8 cellular contexts compared by ENCODE assay signal in genomic region chr2:44392338-44392943, GRCh38. TPM values are rescaled to one million over a fixed set of nuclear protein-coding genes. Genes with fewer than 3 reads are reported as not detected.
DNase-seq lines count a peak whose midpoint lies in the region; ATAC-seq and TF ChIP-seq lines count a peak whose summit lies in the region.

No MANE protein-coding gene starts in this region.

- peaks cover 5 to 16% (median 11%) of the 10 kb centered on the region in 4 donors for H3K4me1 Mint-ChIP-seq in naive thymus-derived CD8-positive, alpha-beta T cell

- no peak overlapping the region for H3K4me3 Mint-ChIP-seq in naive thymus-derived CD8-positive, alpha-beta T cell

- H3K36me3 ChIP-seq in vagina: no peaks in the 10 kb centered on the region

- ATAC-seq in naive thymus-derived CD8-positive, alpha-beta T cell: no peak
- no peak for ATAC-seq in HG02588 (IDR thresholded peaks at IDR 0.05; ENCODE audit: unreplicated experiment)

- H3K27ac Mint-ChIP-seq in naive thymus-derived CD8-positive, alpha-beta T cell: no peak overlapping the region

- H3K36me3 Mint-ChIP-seq in naive thymus-derived CD8-positive, alpha-beta T cell: peaks cover 6 to 14% (median 6%) of the 10 kb centered on the region in 3 donors

- H3K4me3 ChIP-seq in WI38 (ENCODE audit: low read depth, low read length) (no peak overlapping the region), vagina (no peak overlapping the region)

- H3K9me3 Mint-ChIP-seq in naive thymus-derived CD8-positive, alpha-beta T cell: peaks cover 0 to 8% (median 0%) of the 10 kb centered on the region in 9 donors

- no peaks in the 10 kb centered on the region for H3K27me3 Mint-ChIP-seq in naive thymus-derived CD8-positive, alpha-beta T cell

- intact Hi-C loops in vagina (cut with DNase I): no loop called here

- no peak for TF ChIP-seq POLR2A in vagina (IDR thresholded peaks at IDR 0.05)

- POLR2A ChIA-PET in naive thymus-derived CD8-positive, alpha-beta T cell (lab: Charles Lee): interaction anchor here (0.5 kb wide), 1 partner anchor 799 kb away, joined by 3 read pairs; no protein-coding TSS in a partner anchor

- H3K27ac ChIP-seq in vagina: no peak overlapping the region

- H3K4me1 ChIP-seq in vagina: no peaks in the 10 kb centered on the region

- H3K27me3 ChIP-seq in vagina: no peaks in the 10 kb centered on the region

- DNase-seq in NCI-H446 (lab: John Stamatoyannopoulos, UW) (peak; percentile 10 to 60), NCI-H446 treated with DMSO at 0.1 percent for 48 hours (lab: John Stamatoyannopoulos, UW) (no peak), NCI-H146 treated with DMSO at 0.1 percent for 48 hours (lab: John Stamatoyannopoulos, UW; ENCODE audit: unreplicated experiment) (peak; percentile 35), vagina (ENCODE audit: extremely low spot score in 2 of 2) (no peak)
- peak; percentile 12 for DNase-seq in effector CD8-positive, alpha-beta T cell (lab: John Stamatoyannopoulos, UW)
- DNase-seq in naive thymus-derived CD8-positive, alpha-beta T cell: peak in 9 of 10 donors; percentile 15 to 71 (median 25)

- no peaks in the 10 kb centered on the region for H3K9me3 ChIP-seq in vagina

- TF ChIP-seq CTCF in WI38 (IDR thresholded peaks at IDR 0.05; ENCODE audit: low read depth, low read length): peak; percentile 31; the same call in 1 of the 2 replicates
- TF ChIP-seq CTCF in vagina (IDR thresholded peaks at IDR 0.05): peak in 2 of 3 experiments; percentile 32 to 48

RNA-seq across cellular contexts. Expression of gene CAMKMT, which starts 30.7 kb away (rescaled TPM):
- 10 to 100 TPM; 17.1 to 20.5 TPM for total RNA-seq in naive thymus-derived CD8-positive, alpha-beta T cell
- polyA plus RNA-seq in naive thymus-derived CD8-positive, alpha-beta T cell: 10 to 100 TPM; 17.8 to 22.9 (median 20.8) TPM
- 21.1 TPM for total RNA-seq in vagina

RNA-seq across cellular contexts. Expression of gene PREPL, which starts 31.1 kb away (rescaled TPM):
- 10 to 100 TPM; 45.3 to 48.5 TPM for total RNA-seq in naive thymus-derived CD8-positive, alpha-beta T cell
- 10 to 100 TPM; 17.7 to 20.8 (median 18.9) TPM for polyA plus RNA-seq in naive thymus-derived CD8-positive, alpha-beta T cell
- total RNA-seq in vagina: 38.3 TPM

Comparison
In these comparisons a context has a peak if more than half of its experiments do, and no peak if none do; other contexts are left out.
1. DNase-seq: peak in NCI-H446 (2 of 2), NCI-H146 treated with DMSO at 0.1 percent for 48 hours (single experiment), effector CD8-positive, alpha-beta T cell (single experiment) and naive thymus-derived CD8-positive, alpha-beta T cell (9 of 10); none in NCI-H446 treated with DMSO at 0.1 percent for 48 hours (single experiment) and vagina (0 of 2).